In the genomic region with DNA sequence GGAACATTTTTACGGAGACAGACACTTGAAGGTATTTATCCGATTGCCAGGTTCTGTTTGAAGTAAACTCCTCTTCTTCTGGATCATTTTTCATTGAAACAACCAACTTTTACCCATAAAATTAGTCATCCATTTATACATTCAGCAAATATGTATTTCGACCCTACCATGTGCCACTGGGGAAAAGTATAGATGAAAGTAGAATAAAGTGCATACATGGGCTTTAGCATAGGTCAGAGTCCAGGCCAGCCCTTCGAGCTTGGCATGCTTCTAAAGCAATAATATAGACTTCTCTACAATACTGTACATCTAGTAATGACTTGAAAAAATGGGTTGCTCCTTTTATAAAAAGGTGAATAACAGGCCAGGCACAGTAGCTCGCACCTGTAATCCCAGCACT, we compare ENCODE assay signal across 2 cellular contexts.
TF ChIP-seq lines count a peak whose summit lies in the region.

No MANE protein-coding gene starts in this region.

TF ChIP-seq in HepG2, 621 proteins besides CTCF, POLR2A, EP300 and RAD21:
- TF ChIP-seq, protein P1, sequence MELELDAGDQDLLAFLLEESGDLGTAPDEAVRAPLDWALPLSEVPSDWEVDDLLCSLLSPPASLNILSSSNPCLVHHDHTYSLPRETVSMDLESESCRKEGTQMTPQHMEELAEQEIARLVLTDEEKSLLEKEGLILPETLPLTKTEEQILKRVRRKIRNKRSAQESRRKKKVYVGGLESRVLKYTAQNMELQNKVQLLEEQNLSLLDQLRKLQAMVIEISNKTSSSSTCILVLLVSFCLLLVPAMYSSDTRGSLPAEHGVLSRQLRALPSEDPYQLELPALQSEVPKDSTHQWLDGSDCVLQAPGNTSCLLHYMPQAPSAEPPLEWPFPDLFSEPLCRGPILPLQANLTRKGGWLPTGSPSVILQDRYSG (CRISPR knock-in tag; IDR thresholded peaks at IDR 0.05) = no peak
- TF ChIP-seq JUND (CRISPR knock-in tag; IDR thresholded peaks at IDR 0.05) = no peak
- TF ChIP-seq HNF4A (CRISPR knock-in tag; IDR thresholded peaks at IDR 0.05) = peak; percentile 47
- no peak for TF ChIP-seq SETDB1 (CRISPR knock-in tag; IDR thresholded peaks at IDR 0.05; ENCODE audit: borderline replicate concordance)
- no peak for TF ChIP-seq ZMYM4 (CRISPR knock-in tag; IDR thresholded peaks at IDR 0.05)
- TF ChIP-seq ATF7-NPFF (CRISPR knock-in tag; IDR thresholded peaks at IDR 0.05; ENCODE audit: low read depth) = no peak
- TF ChIP-seq ZFYVE20 (CRISPR knock-in tag; IDR thresholded peaks at IDR 0.05; ENCODE audit: borderline replicate concordance, low read depth) = no peak
- no peak for TF ChIP-seq ZNF44 (CRISPR knock-in tag; IDR thresholded peaks at IDR 0.05)
- TF ChIP-seq, protein P2, sequence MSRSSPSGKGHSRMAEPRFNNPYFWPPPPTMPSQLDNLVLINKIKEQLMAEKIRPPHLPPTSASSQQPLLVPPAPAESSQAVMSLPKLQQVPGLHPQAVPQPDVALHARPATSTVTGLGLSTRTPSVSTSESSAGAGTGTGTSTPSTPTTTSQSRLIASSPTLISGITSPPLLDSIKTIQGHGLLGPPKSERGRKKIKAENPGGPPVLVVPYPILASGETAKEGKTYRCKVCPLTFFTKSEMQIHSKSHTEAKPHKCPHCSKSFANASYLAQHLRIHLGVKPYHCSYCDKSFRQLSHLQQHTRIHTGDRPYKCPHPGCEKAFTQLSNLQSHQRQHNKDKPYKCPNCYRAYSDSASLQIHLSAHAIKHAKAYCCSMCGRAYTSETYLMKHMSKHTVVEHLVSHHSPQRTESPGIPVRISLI (CRISPR knock-in tag; IDR thresholded peaks at IDR 0.05; ENCODE audit: borderline replicate concordance) = no peak
- no peak for TF ChIP-seq ATRX (CRISPR knock-in tag; IDR thresholded peaks at IDR 0.05; ENCODE audit: borderline replicate concordance)
- TF ChIP-seq ZBTB20 (CRISPR knock-in tag; IDR thresholded peaks at IDR 0.05; ENCODE audit: borderline replicate concordance, low read depth) = 0 out of 2 replicates have a peak, but pooled peaks have one; percentile 19
- TF ChIP-seq ZNF564 (CRISPR knock-in tag; IDR thresholded peaks at IDR 0.05) = no peak
- TF ChIP-seq, protein P3, sequence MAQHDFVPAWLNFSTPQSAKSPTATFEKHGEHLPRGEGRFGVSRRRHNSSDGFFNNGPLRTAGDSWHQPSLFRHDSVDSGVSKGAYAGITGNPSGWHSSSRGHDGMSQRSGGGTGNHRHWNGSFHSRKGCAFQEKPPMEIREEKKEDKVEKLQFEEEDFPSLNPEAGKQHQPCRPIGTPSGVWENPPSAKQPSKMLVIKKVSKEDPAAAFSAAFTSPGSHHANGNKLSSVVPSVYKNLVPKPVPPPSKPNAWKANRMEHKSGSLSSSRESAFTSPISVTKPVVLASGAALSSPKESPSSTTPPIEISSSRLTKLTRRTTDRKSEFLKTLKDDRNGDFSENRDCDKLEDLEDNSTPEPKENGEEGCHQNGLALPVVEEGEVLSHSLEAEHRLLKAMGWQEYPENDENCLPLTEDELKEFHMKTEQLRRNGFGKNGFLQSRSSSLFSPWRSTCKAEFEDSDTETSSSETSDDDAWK (CRISPR knock-in tag; IDR thresholded peaks at IDR 0.05) = no peak
TF ChIP-seq in HepG2: peak in this region for 2.

TF ChIP-seq in SK-N-SH treated with all-trans-retinoic acid at 6 μM for 48 hours, 23 proteins besides CTCF, POLR2A, EP300 and RAD21:
- TF ChIP-seq ARNTL (CRISPR knock-in tag; IDR thresholded peaks at IDR 0.05; ENCODE audit: borderline replicate concordance, low read depth) = no peak
- no peak for TF ChIP-seq ISL1 (CRISPR knock-in tag; IDR thresholded peaks at IDR 0.05)
- no peak for TF ChIP-seq GLIS3 (CRISPR knock-in tag; IDR thresholded peaks at IDR 0.05)
- TF ChIP-seq ZFP3 (CRISPR knock-in tag; IDR thresholded peaks at IDR 0.05) = no peak
- no peak for TF ChIP-seq ZC3H10 (CRISPR knock-in tag; IDR thresholded peaks at IDR 0.05)
- TF ChIP-seq, protein P4, sequence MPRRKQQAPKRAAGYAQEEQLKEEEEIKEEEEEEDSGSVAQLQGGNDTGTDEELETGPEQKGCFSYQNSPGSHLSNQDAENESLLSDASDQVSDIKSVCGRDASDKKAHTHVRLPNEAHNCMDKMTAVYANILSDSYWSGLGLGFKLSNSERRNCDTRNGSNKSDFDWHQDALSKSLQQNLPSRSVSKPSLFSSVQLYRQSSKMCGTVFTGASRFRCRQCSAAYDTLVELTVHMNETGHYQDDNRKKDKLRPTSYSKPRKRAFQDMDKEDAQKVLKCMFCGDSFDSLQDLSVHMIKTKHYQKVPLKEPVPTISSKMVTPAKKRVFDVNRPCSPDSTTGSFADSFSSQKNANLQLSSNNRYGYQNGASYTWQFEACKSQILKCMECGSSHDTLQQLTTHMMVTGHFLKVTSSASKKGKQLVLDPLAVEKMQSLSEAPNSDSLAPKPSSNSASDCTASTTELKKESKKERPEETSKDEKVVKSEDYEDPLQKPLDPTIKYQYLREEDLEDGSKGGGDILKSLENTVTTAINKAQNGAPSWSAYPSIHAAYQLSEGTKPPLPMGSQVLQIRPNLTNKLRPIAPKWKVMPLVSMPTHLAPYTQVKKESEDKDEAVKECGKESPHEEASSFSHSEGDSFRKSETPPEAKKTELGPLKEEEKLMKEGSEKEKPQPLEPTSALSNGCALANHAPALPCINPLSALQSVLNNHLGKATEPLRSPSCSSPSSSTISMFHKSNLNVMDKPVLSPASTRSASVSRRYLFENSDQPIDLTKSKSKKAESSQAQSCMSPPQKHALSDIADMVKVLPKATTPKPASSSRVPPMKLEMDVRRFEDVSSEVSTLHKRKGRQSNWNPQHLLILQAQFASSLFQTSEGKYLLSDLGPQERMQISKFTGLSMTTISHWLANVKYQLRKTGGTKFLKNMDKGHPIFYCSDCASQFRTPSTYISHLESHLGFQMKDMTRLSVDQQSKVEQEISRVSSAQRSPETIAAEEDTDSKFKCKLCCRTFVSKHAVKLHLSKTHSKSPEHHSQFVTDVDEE (CRISPR knock-in tag; IDR thresholded peaks at IDR 0.05) = no peak
- TF ChIP-seq ZNF8 (CRISPR knock-in tag; IDR thresholded peaks at IDR 0.05) = no peak
- TF ChIP-seq ZFP30 (CRISPR knock-in tag; IDR thresholded peaks at IDR 0.05) = no peak
- TF ChIP-seq TCF4 (CRISPR knock-in tag; IDR thresholded peaks at IDR 0.05; ENCODE audit: borderline replicate concordance) = no peak
- TF ChIP-seq, protein P5, sequence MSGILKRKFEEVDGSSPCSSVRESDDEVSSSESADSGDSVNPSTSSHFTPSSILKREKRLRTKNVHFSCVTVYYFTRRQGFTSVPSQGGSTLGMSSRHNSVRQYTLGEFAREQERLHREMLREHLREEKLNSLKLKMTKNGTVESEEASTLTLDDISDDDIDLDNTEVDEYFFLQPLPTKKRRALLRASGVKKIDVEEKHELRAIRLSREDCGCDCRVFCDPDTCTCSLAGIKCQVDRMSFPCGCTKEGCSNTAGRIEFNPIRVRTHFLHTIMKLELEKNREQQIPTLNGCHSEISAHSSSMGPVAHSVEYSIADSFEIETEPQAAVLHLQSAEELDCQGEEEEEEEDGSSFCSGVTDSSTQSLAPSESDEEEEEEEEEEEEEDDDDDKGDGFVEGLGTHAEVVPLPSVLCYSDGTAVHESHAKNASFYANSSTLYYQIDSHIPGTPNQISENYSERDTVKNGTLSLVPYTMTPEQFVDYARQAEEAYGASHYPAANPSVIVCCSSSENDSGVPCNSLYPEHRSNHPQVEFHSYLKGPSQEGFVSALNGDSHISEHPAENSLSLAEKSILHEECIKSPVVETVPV (CRISPR knock-in tag; IDR thresholded peaks at IDR 0.05) = no peak
- TF ChIP-seq CSDC2 (CRISPR knock-in tag; IDR thresholded peaks at IDR 0.05) = no peak
- no peak for TF ChIP-seq RARB (CRISPR knock-in tag; IDR thresholded peaks at IDR 0.05)
- TF ChIP-seq ZNF70 (CRISPR knock-in tag; IDR thresholded peaks at IDR 0.05) = no peak
- no peak for TF ChIP-seq BACH2 (CRISPR knock-in tag; IDR thresholded peaks at IDR 0.05; ENCODE audit: borderline replicate concordance)
TF ChIP-seq in SK-N-SH treated with all-trans-retinoic acid at 6 μM for 48 hours: peak in this region for 0.
